In genomic region chr4:182147391-182147790, GRCh38 we compare ENCODE assay signal across 17 cellular contexts.
A peak's percentile ranks its signal among the peaks of the same experiment; 100 is the strongest.
DNase-seq lines count a peak whose midpoint lies in the region; ATAC-seq and TF ChIP-seq lines count a peak whose summit lies in the region.
"Had no signal": no experiment of that assay in that cellular context is flagged by ENCODE, and none has a peak within 500 bp of the region (broad histone marks: within the 10 kb centered on the region; RNA-seq: fewer than 3 reads in every experiment).

No MANE protein-coding gene starts in this region.

- no peak overlapping the region for H2AFZ ChIP-seq in GM23338

- H3K4me3 ChIP-seq in BE2C (ENCODE audit: low read depth, low read length) (peak overlapping the region; percentile 88), GM23338 (no peak overlapping the region), mesodermal cell (ENCODE audit: extremely low read depth, insufficient read depth, low read length, poor library complexity, severe bottlenecking) (peak overlapping the region; percentile 27)
- H3K4me3 ChIP-seq: GM12878, MG63, Peyer's patch had no signal

- H3K36me3 ChIP-seq in BE2C (peaks cover 3% of the 10 kb centered on the region; the same call in 1 of the 2 replicates), GM23338 (ENCODE audit: insufficient read depth) (no peaks in the 10 kb centered on the region), mesodermal cell (ENCODE audit: control insufficient read depth, insufficient read depth, low read length) (no peaks in the 10 kb centered on the region)
- H3K36me3 ChIP-seq: MG63, Peyer's patch had no signal

- H3K27me3 ChIP-seq in BE2C (no peaks in the 10 kb centered on the region), GM23338 (ENCODE audit: insufficient read depth) (peaks cover under 1% of the 10 kb centered on the region)

- no peaks in the 10 kb centered on the region; the same call in 1 of the 2 replicates for H3K9me3 ChIP-seq in BE2C
- H3K9me3 ChIP-seq in mesodermal cell (ENCODE audit: control insufficient read depth, low read length), result no peaks in the 10 kb centered on the region
- H3K9me3 ChIP-seq: MG63, Peyer's patch had no signal

- H3K9me2 ChIP-seq in GM23338 (ENCODE audit: insufficient read depth), result no peaks in the 10 kb centered on the region

- H3K4me3 Mint-ChIP-seq in GM23338 (0 out of 3 replicates have a peak overlapping the region, but pooled peaks have one; percentile 7), brain (peak overlapping the region in 4 of 5 experiments; percentile 39 to 98 (median 67))
- H3K4me3 Mint-ChIP-seq: HFFc6 had no signal

- H3K4me1 Mint-ChIP-seq in GM23338 (peaks cover 45% of the 10 kb centered on the region), brain (peaks cover 53% of the 10 kb centered on the region)

- H3K9me3 Mint-ChIP-seq in GM23338 (no peaks in the 10 kb centered on the region; the same call in 2 of the 3 replicates), brain (peaks cover 0 to under 1% (median 0%) of the 10 kb centered on the region in 5 experiments)
- H3K9me3 Mint-ChIP-seq: HFFc6 had no signal

- WGBS in mesodermal cell (ENCODE audit: insufficient coverage in 2 of 2), 2 experiments, result no CpG with 5 or more reads among the region's 5 CpGs

- DNase-seq in BE2C, result no peak
- no peak for DNase-seq in GM23338 (ENCODE audit: low spot score)
- no peak for DNase-seq in activated gamma-delta T cell treated with Interleukin-2 at 50 U/mL for 16 hours
- no peak for DNase-seq in foreskin melanocyte
- no peak for DNase-seq in dermis blood vessel endothelial cell
- DNase-seq in DMS153 treated with DMSO at 0.1 percent for 48 hours (lab: John Stamatoyannopoulos, UW; ENCODE audit: unreplicated experiment), result no peak
- DNase-seq: HFFc6, MG63, NCI-H1092, NCI-H187 treated with DMSO at 0.1 percent for 48 hours, NCI-H446, Peyer's patch had no signal

- H3K27ac Mint-ChIP-seq in GM23338 (no peak overlapping the region), brain (peak overlapping the region in 1 of 5 experiments; percentile 5)
- H3K27ac Mint-ChIP-seq: CD14-positive monocyte, HFFc6 had no signal

- H3K27ac ChIP-seq in GM23338 (ENCODE audit: low read depth) (no peak overlapping the region), mesodermal cell (ENCODE audit: low read depth, low read length, severe bottlenecking) (no peak overlapping the region)
- H3K27ac ChIP-seq: Peyer's patch had no signal

- no peak for TF ChIP-seq CTCF in BE2C (IDR thresholded peaks at IDR 0.05; ENCODE audit: low read depth, low read length)
- TF ChIP-seq CTCF in GM23338 (conservative IDR thresholded peaks at IDR 0.05; ENCODE audit: low read depth in 2 of 2), result no peak
- TF ChIP-seq CTCF in brain (conservative IDR thresholded peaks at IDR 0.05), result no peak

- peaks cover 57% of the 10 kb centered on the region for H3K79me2 ChIP-seq in GM23338 (replicated peaks; ENCODE audit: insufficient read depth)

- H3K4me1 ChIP-seq in BE2C (peaks cover 15% of the 10 kb centered on the region), GM23338 (ENCODE audit: insufficient read depth) (peaks cover 43% of the 10 kb centered on the region), mesodermal cell (ENCODE audit: control insufficient read depth, insufficient read depth, low read length, poor library complexity, severe bottlenecking) (peaks cover 4% of the 10 kb centered on the region)

- H4K20me1 ChIP-seq in GM23338 (replicated peaks; ENCODE audit: insufficient read depth), result no peaks in the 10 kb centered on the region

- H3K36me3 Mint-ChIP-seq in GM23338 (ENCODE audit: low read depth) (peaks cover 4% of the 10 kb centered on the region; the same call in 1 of the 3 replicates), brain (no peaks in the 10 kb centered on the region)

- ATAC-seq in GM23338, result no peak
- ATAC-seq: GM12878, Right ventricle myocardium inferior had no signal

- no peak overlapping the region for H3K4me2 ChIP-seq in GM23338

- H3K27me3 Mint-ChIP-seq in GM23338 (ENCODE audit: insufficient read depth, low read depth, poor library complexity) (peaks cover 11% of the 10 kb centered on the region), brain (peaks cover 29% of the 10 kb centered on the region)

- no peaks in the 10 kb centered on the region; the same call in 1 of the 2 replicates for H3F3A ChIP-seq in GM23338 (replicated peaks; ENCODE audit: low read depth)

TF ChIP-seq in GM23338, 12 proteins besides CTCF, POLR2A, EP300 and RAD21 (continues in another document):
- no peak for TF ChIP-seq REST (IDR thresholded peaks at IDR 0.05; ENCODE audit: unreplicated experiment)
- TF ChIP-seq ZNF114 (CRISPR knock-in tag; IDR thresholded peaks at IDR 0.05), result no peak
- TF ChIP-seq POLR2AphosphoS5 (IDR thresholded peaks at IDR 0.05; ENCODE audit: low read depth), result no peak
- no peak for TF ChIP-seq ETS1 (IDR thresholded peaks at IDR 0.05)
- no peak for TF ChIP-seq EZH2phosphoT487 (IDR thresholded peaks at IDR 0.05; ENCODE audit: unreplicated experiment)
- no peak for TF ChIP-seq ZNF331 (CRISPR knock-in tag; IDR thresholded peaks at IDR 0.05; ENCODE audit: low read depth)
